ENCODE assay signal across 23 cellular contexts in the genomic region with DNA sequence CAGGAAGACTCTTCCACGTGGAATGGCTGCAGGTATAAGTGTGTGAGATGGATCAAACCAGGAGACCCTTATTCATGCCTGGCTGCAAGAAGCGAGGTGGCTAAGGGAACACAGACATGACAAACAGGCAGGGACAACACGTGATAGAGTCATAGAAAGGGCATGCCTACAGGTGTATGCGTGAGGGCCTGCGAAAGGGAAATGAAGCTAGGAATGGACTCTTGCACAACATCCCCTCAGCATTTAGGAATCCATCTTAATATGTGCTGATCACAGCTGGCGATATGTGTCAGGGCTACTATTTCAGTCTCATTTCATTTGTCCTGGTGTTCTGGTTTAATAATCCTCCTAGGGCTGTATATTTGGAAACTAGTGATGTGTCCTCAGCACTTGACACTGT.
"Had no signal": no experiment of that assay in that cellular context is flagged by ENCODE, and none has a peak within 500 bp of the region (broad histone marks: within the 10 kb centered on the region; RNA-seq: fewer than 3 reads in every experiment).

No MANE protein-coding gene starts in this region.

- H3K27me3 Mint-ChIP-seq: stimulated activated naive CD8-positive, alpha-beta T cell treated with anti-CD3 and anti-CD28 coated beads, Interleukin-15, Interleukin-2, amounts not matched to agents 100 ng/mL and 50 ng/mL, for 24 hours had no signal

- H3K4me1 ChIP-seq: gastrocnemius medialis, prostate gland, upper lobe of right lung, vagina had no signal

- H3K27ac Mint-ChIP-seq: memory B cell; mesothelial cell of epicardium; natural killer cell treated with Interleukin-12 subunit alpha and Interleukin-12 subunit beta and Interleukin-15 and Interleukin-18, amount 100 ng/mL, for 72 hours; stimulated activated naive B cell treated with anti-CD40 and anti-IgM and Interleukin-4, amounts not matched to agents 10 μg/mL and 1 μg/mL and 100 μg/mL, for 72 hours; stimulated activated naive CD8-positive, alpha-beta T cell treated with anti-CD3 and anti-CD28 coated beads, Interleukin-15, Interleukin-2, amounts not matched to agents 100 ng/mL and 50 ng/mL, for 24 hours had no signal

- H3K4me3 ChIP-seq: dorsolateral prefrontal cortex, gastrocnemius medialis, lung, mucosa of descending colon, prostate gland, thoracic aorta, tibial nerve, upper lobe of right lung, vagina had no signal

- H3K9me3 ChIP-seq: gastrocnemius medialis, mucosa of descending colon, prostate gland, thoracic aorta, tibial nerve, upper lobe of right lung, vagina had no signal

- H3K9me3 Mint-ChIP-seq: mesothelial cell of epicardium; natural killer cell treated with Interleukin-12 subunit alpha and Interleukin-12 subunit beta and Interleukin-15 and Interleukin-18, amount 100 ng/mL, for 72 hours; neural crest cell; stimulated activated naive CD8-positive, alpha-beta T cell treated with anti-CD3 and anti-CD28 coated beads, Interleukin-15, Interleukin-2, amounts not matched to agents 100 ng/mL and 50 ng/mL, for 24 hours had no signal

- H3K27ac ChIP-seq: dorsolateral prefrontal cortex, gastrocnemius medialis, prostate gland, thoracic aorta, tibial nerve, upper lobe of right lung, vagina had no signal

- DNase-seq: dorsolateral prefrontal cortex; effector CD4-positive, alpha-beta T cell; foreskin fibroblast; gastrocnemius medialis; head of caudate nucleus; mucosa of descending colon; naive B cell; right cardiac atrium; small intestine; stimulated activated CD4-positive, alpha-beta T cell treated with anti-CD3 and anti-CD28 coated beads, Interleukin-15, amount 100 ng/mL, for 24 hours; stimulated activated CD4-positive, alpha-beta T cell treated with anti-CD3 and anti-CD28 coated beads, Interleukin-2, amount 100 ng/mL, for 48 hours; stimulated activated naive B cell treated with anti-CD40 and anti-IgM and Interleukin-4, amounts not matched to agents 10 μg/mL and 1 μg/mL and 100 μg/mL, for 72 hours; upper lobe of right lung had no signal

- H3K27me3 ChIP-seq: dorsolateral prefrontal cortex, gastrocnemius medialis, tibial nerve, vagina had no signal

- H3K4me3 Mint-ChIP-seq: memory B cell; mesothelial cell of epicardium; naive B cell; natural killer cell treated with Interleukin-12 subunit alpha and Interleukin-12 subunit beta and Interleukin-15 and Interleukin-18, amount 100 ng/mL, for 72 hours; neural crest cell; stimulated activated naive B cell treated with anti-CD40 and anti-IgM and Interleukin-4, amounts not matched to agents 10 μg/mL and 1 μg/mL and 100 μg/mL, for 72 hours; stimulated activated naive CD8-positive, alpha-beta T cell treated with anti-CD3 and anti-CD28 coated beads, Interleukin-15, Interleukin-2, amounts not matched to agents 100 ng/mL and 50 ng/mL, for 24 hours had no signal

- ATAC-seq: gastrocnemius medialis; mucosa of descending colon; right cardiac atrium; stimulated activated naive B cell treated with anti-CD40 and anti-IgM and Interleukin-4, amounts not matched to agents 10 μg/mL and 1 μg/mL and 100 μg/mL, for 72 hours; upper lobe of right lung had no signal

- H3K4me1 Mint-ChIP-seq: memory B cell; mesothelial cell of epicardium; naive B cell; stimulated activated naive B cell treated with anti-CD40 and anti-IgM and Interleukin-4, amounts not matched to agents 10 μg/mL and 1 μg/mL and 100 μg/mL, for 72 hours had no signal

- H3K36me3 ChIP-seq: gastrocnemius medialis, prostate gland, thoracic aorta, tibial nerve, upper lobe of right lung, vagina had no signal

- H3K36me3 Mint-ChIP-seq: memory B cell; mesothelial cell of epicardium; naive B cell; natural killer cell treated with Interleukin-12 subunit alpha and Interleukin-12 subunit beta and Interleukin-15 and Interleukin-18, amount 100 ng/mL, for 72 hours; stimulated activated naive B cell treated with anti-CD40 and anti-IgM and Interleukin-4, amounts not matched to agents 10 μg/mL and 1 μg/mL and 100 μg/mL, for 72 hours had no signal
